ENCODE assay signal across 29 cellular contexts in the genomic region with DNA sequence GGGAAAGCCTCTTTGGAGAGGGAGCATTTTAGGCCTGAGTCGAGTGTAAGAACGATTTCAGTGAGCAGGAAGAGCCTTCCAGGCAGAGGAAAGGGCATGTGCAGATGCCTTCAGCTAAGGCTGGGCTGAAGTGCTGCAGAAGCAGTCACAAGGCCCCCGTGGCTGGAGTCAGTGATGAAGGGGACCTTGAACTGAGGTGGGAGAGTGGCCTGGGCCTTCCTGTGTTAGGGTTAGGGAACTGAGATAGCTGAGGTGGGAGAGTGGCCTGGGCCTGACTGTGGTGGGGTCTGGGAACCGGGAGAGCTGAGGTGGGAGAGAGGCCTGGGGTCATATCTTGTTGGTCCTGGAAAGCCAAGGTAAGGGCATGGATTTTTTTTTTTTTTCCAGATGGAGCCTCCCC.
"Had no signal": no experiment of that assay in that cellular context is flagged by ENCODE, and none has a peak within 500 bp of the region (broad histone marks: within the 10 kb centered on the region; RNA-seq: fewer than 3 reads in every experiment).

No MANE protein-coding gene starts in this region.

- H3K4me3 ChIP-seq: ascending aorta, breast epithelium, cardiac muscle cell, colonic mucosa, esophagus muscularis mucosa, gastroesophageal sphincter had no signal

- ATAC-seq: activated CD4-positive, alpha-beta T cell treated with anti-CD3 and anti-CD28 coated beads for 36 hours; activated CD8-positive, alpha-beta memory T cell treated with anti-CD3 and anti-CD28 coated beads, Interleukin-2, amount 10 ng/mL, durations not matched to agents 7 days and 5 days; activated CD8-positive, alpha-beta T cell treated with anti-CD3 and anti-CD28 coated beads, Interleukin-2, amount 10 ng/mL, durations not matched to agents 7 days and 5 days; activated naive CD4-positive, alpha-beta T cell treated with anti-CD3 and anti-CD28 coated beads, Interleukin-2, amount 50 U/mL, for 72 hours; gastroesophageal sphincter had no signal

- H3K9me3 Mint-ChIP-seq: activated CD4-positive, alpha-beta memory T cell treated with anti-CD3 and anti-CD28 coated beads for 36 hours; activated CD4-positive, alpha-beta T cell treated with anti-CD3 and anti-CD28 coated beads, Interleukin-2, amount 10 ng/mL, durations not matched to agents 24 days and 14 days; activated naive CD4-positive, alpha-beta T cell treated with anti-CD3 and anti-CD28 coated beads, Interleukin-2, amount 10 ng/mL, durations not matched to agents 7 days and 5 days; activated naive CD4-positive, alpha-beta T cell treated with anti-CD3 and anti-CD28 coated beads, Interleukin-2, amount 50 U/mL, for 72 hours; activated naive CD8-positive, alpha-beta T cell treated with anti-CD3 and anti-CD28 coated beads, Interleukin-2, amount 10 ng/mL, durations not matched to agents 7 days and 5 days; activated T-helper 1 cell treated with anti-CD3 and anti-CD28 coated beads, Interleukin-12 subunit alpha, Interleukin-12 subunit beta, Interleukin-2, Interleukin-4 antibody, amounts not matched to agents 30 ng/mL and 10 ng/mL and 1 ng/mL, durations not matched to agents 14 hours and 24 hours and 36 hours; activated T-helper 2 cell treated with anti-CD3 and anti-CD28 coated beads, Interferon-gamma antibody, Interleukin-2, Interleukin-4, amounts not matched to agents 10 μg/mL and 5 μg/mL and 100 μg/mL, durations not matched to agents 14 hours and 24 hours and 36 hours had no signal

- H3K27me3 ChIP-seq: ascending aorta, cardiac muscle cell, colonic mucosa had no signal

- H3K36me3 Mint-ChIP-seq: activated CD4-positive, alpha-beta memory T cell treated with anti-CD3 and anti-CD28 coated beads for 36 hours; activated CD8-positive, alpha-beta memory T cell treated with anti-CD3 and anti-CD28 coated beads, Interleukin-2, amount 10 ng/mL, durations not matched to agents 7 days and 5 days; activated naive CD4-positive, alpha-beta T cell treated with anti-CD3 and anti-CD28 coated beads, Interleukin-2, amount 10 ng/mL, durations not matched to agents 7 days and 5 days; activated naive CD4-positive, alpha-beta T cell treated with anti-CD3 and anti-CD28 coated beads, Interleukin-2, amount 50 U/mL, for 72 hours; activated naive CD8-positive, alpha-beta T cell treated with anti-CD3 and anti-CD28 coated beads, Interleukin-2, amount 10 ng/mL, durations not matched to agents 7 days and 5 days; brain had no signal

- H3K9me3 ChIP-seq: ascending aorta, breast epithelium, colonic mucosa, esophagus muscularis mucosa, gastroesophageal sphincter had no signal

- H3K27ac Mint-ChIP-seq: activated CD4-positive, alpha-beta memory T cell treated with anti-CD3 and anti-CD28 coated beads for 36 hours; activated CD4-positive, alpha-beta T cell treated with anti-CD3 and anti-CD28 coated beads for 36 hours; activated CD4-positive, alpha-beta T cell treated with anti-CD3 and anti-CD28 coated beads, Interleukin-2, amount 10 ng/mL, durations not matched to agents 24 days and 14 days; activated CD8-positive, alpha-beta memory T cell treated with anti-CD3 and anti-CD28 coated beads, Interleukin-2, amount 10 ng/mL, durations not matched to agents 7 days and 5 days; activated CD8-positive, alpha-beta T cell treated with anti-CD3 and anti-CD28 coated beads, Interleukin-2, amount 10 ng/mL, durations not matched to agents 7 days and 5 days; activated naive CD4-positive, alpha-beta T cell treated with anti-CD3 and anti-CD28 coated beads, Interleukin-2, amount 10 ng/mL, durations not matched to agents 7 days and 5 days; activated naive CD8-positive, alpha-beta T cell treated with anti-CD3 and anti-CD28 coated beads, Interleukin-2, amount 10 ng/mL, durations not matched to agents 7 days and 5 days; activated T-helper 1 cell treated with anti-CD3 and anti-CD28 coated beads, Interleukin-12 subunit alpha, Interleukin-12 subunit beta, Interleukin-2, Interleukin-4 antibody, amounts not matched to agents 30 ng/mL and 10 ng/mL and 1 ng/mL, durations not matched to agents 14 hours and 24 hours and 36 hours; activated T-helper 2 cell treated with anti-CD3 and anti-CD28 coated beads, Interferon-gamma antibody, Interleukin-2, Interleukin-4, amounts not matched to agents 10 μg/mL and 5 μg/mL and 100 μg/mL, durations not matched to agents 14 hours and 24 hours and 36 hours; brain had no signal

- H3K4me3 Mint-ChIP-seq: activated CD4-positive, alpha-beta memory T cell treated with anti-CD3 and anti-CD28 coated beads for 36 hours; activated CD4-positive, alpha-beta T cell treated with anti-CD3 and anti-CD28 coated beads for 36 hours; activated CD4-positive, alpha-beta T cell treated with anti-CD3 and anti-CD28 coated beads, Interleukin-2, amount 10 ng/mL, durations not matched to agents 24 days and 14 days; activated CD8-positive, alpha-beta memory T cell treated with anti-CD3 and anti-CD28 coated beads, Interleukin-2, amount 10 ng/mL, durations not matched to agents 7 days and 5 days; activated CD8-positive, alpha-beta T cell treated with anti-CD3 and anti-CD28 coated beads, Interleukin-2, amount 10 ng/mL, durations not matched to agents 7 days and 5 days; activated naive CD4-positive, alpha-beta T cell treated with anti-CD3 and anti-CD28 coated beads, Interleukin-2, amount 10 ng/mL, durations not matched to agents 7 days and 5 days; activated naive CD8-positive, alpha-beta T cell treated with anti-CD3 and anti-CD28 coated beads, Interleukin-2, amount 10 ng/mL, durations not matched to agents 7 days and 5 days; activated T-helper 1 cell treated with anti-CD3 and anti-CD28 coated beads, Interleukin-12 subunit alpha, Interleukin-12 subunit beta, Interleukin-2, Interleukin-4 antibody, amounts not matched to agents 30 ng/mL and 10 ng/mL and 1 ng/mL, durations not matched to agents 14 hours and 24 hours and 36 hours; brain had no signal

- H3K4me1 ChIP-seq: ascending aorta, breast epithelium, colonic mucosa, esophagus muscularis mucosa, gastroesophageal sphincter had no signal

- H3K27ac ChIP-seq: ascending aorta, breast epithelium, cardiac muscle cell, colonic mucosa, esophagus muscularis mucosa, gastroesophageal sphincter had no signal

- H3K36me3 ChIP-seq: ascending aorta, breast epithelium, cardiac muscle cell, colonic mucosa, esophagus muscularis mucosa, gastroesophageal sphincter had no signal

- DNase-seq: activated CD4-positive, alpha-beta memory T cell treated with anti-CD3 and anti-CD28 coated beads for 36 hours; activated CD4-positive, alpha-beta T cell treated with anti-CD3 and anti-CD28 coated beads for 36 hours; activated CD4-positive, alpha-beta T cell treated with anti-CD3 and anti-CD28 coated beads, Interleukin-2, amount 10 ng/mL, durations not matched to agents 24 days and 14 days; activated CD4-positive, CD25-positive, alpha-beta regulatory T cell; activated CD4-positive, CD25-positive, alpha-beta regulatory T cell treated with anti-CD3 and anti-CD28 coated beads, Interleukin-2, amount 50 U/mL, for 72 hours; activated CD8-positive, alpha-beta memory T cell treated with anti-CD3 and anti-CD28 coated beads, Interleukin-2, amount 10 ng/mL, durations not matched to agents 7 days and 5 days; activated CD8-positive, alpha-beta memory T cell treated with anti-CD3 and anti-CD28 coated beads, Interleukin-2, amount 50 U/mL, for 4 hours; activated CD8-positive, alpha-beta T cell treated with anti-CD3 and anti-CD28 coated beads, Interleukin-2, amount 10 ng/mL, durations not matched to agents 7 days and 5 days; activated effector memory CD4-positive, alpha-beta T cell treated with anti-CD3 and anti-CD28 coated beads, Interleukin-2, amount 50 U/mL, for 16 hours; activated naive CD4-positive, alpha-beta T cell treated with anti-CD3 and anti-CD28 coated beads, Interleukin-2, amount 10 ng/mL, durations not matched to agents 7 days and 5 days; activated naive CD8-positive, alpha-beta T cell treated with anti-CD3 and anti-CD28 coated beads, Interleukin-2, amount 10 ng/mL, durations not matched to agents 7 days and 5 days; activated T-cell treated with anti-CD3 and anti-CD28 coated beads, Interleukin-2, amount 50 U/mL, for 1 hour; activated T-cell treated with anti-CD3 and anti-CD28 coated beads, Interleukin-2, amount 50 U/mL, for 48 hours; central memory CD4-positive, alpha-beta T cell; cerebellar nuclear complex; colonic mucosa; effector memory CD4-positive, alpha-beta T cell; erythroblast; foreskin melanocyte; T-helper 2 cell had no signal

- H3K4me1 Mint-ChIP-seq: activated CD4-positive, alpha-beta T cell treated with anti-CD3 and anti-CD28 coated beads for 36 hours; activated CD8-positive, alpha-beta memory T cell treated with anti-CD3 and anti-CD28 coated beads, Interleukin-2, amount 10 ng/mL, durations not matched to agents 7 days and 5 days; activated naive CD4-positive, alpha-beta T cell treated with anti-CD3 and anti-CD28 coated beads, Interleukin-2, amount 10 ng/mL, durations not matched to agents 7 days and 5 days; activated naive CD8-positive, alpha-beta T cell treated with anti-CD3 and anti-CD28 coated beads, Interleukin-2, amount 10 ng/mL, durations not matched to agents 7 days and 5 days had no signal
